In the genomic region with DNA sequence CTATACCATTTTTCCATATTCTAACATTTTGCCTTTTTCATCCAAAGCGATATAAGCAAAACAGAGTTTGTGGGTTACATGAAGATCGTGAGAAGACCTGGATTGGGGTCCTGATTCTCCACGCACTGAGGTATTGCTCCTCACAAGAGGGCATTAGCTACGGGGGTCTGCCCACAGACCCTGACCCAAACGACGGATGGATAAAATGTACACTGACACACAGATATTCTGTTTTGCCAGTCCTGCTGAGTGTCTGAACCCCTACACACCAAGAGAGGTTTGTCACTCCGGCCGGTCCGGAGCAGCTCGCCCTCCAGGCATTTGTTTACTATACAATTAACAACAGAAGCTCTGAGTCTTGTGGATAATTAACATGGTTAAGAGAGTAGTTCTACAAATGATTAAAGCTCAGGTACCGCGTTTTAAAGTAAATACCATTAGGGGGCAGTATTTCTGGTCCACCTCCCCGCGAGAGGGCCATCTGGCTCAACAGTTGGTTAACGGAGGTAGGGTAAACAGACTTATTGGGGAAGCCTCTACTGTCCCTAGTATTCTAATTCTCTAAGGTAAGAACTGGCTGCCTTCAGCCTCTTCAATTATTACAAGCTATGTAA, we compare ENCODE assay signal across 15 cellular contexts. TPM values are rescaled to one million over a fixed set of nuclear protein-coding genes. Genes with fewer than 3 reads are reported as not detected.
DNase-seq lines count a peak whose midpoint lies in the region; ATAC-seq and TF ChIP-seq lines count a peak whose summit lies in the region.
"Had no signal": no experiment of that assay in that cellular context is flagged by ENCODE, and none has a peak within 500 bp of the region (broad histone marks: within the 10 kb centered on the region; RNA-seq: fewer than 3 reads in every experiment).

No MANE protein-coding gene starts in this region.

- H3K9me3 Mint-ChIP-seq in endodermal cell = no peaks in the 10 kb centered on the region
- H3K9me3 Mint-ChIP-seq: dendritic cell treated with granulocyte-macrophage colony-stimulating factor and Interleukin-4, amounts not matched to agents 40 ng/mL and 50 ng/mL, for 4 days had no signal

- in situ Hi-C loops in transverse colon (cut with MboI; ENCODE audit: low pct_ligation_motif_present in 1 of 4, low pct_unique_long_range_greater_than_20kb in 1 of 4, low sequenced_read_pairs in 3 of 4) = loop anchor here in 3 of 4 donors (25.0 kb wide), 4 partner anchors 112 to 637 kb away; a partner anchor contains a TSS

- no peak for TF ChIP-seq POLR2A in transverse colon (IDR thresholded peaks at IDR 0.05)
- TF ChIP-seq POLR2A in suprapubic skin (IDR thresholded peaks at IDR 0.05) = no peak
- TF ChIP-seq POLR2A in sigmoid colon (IDR thresholded peaks at IDR 0.05) = no peak

- no peaks in the 10 kb centered on the region for H4K20me1 ChIP-seq in KMS-11 (ENCODE audit: insufficient read depth)

- TF ChIP-seq EP300 in transverse colon (IDR thresholded peaks at IDR 0.05; ENCODE audit: low read depth) = no peak
- TF ChIP-seq EP300 in suprapubic skin (IDR thresholded peaks at IDR 0.05) = no peak
- no peak for TF ChIP-seq EP300 in sigmoid colon (IDR thresholded peaks at IDR 0.05)

- H2AFZ ChIP-seq in KMS-11 (ENCODE audit: low read depth) = no peak overlapping the region

- no peaks in the 10 kb centered on the region for H3K79me2 ChIP-seq in KMS-11 (ENCODE audit: insufficient read depth, low read depth)

- H3K36me3 ChIP-seq in KMS-11 (ENCODE audit: insufficient read depth) (no peaks in the 10 kb centered on the region), endodermal cell (ENCODE audit: control insufficient read depth, insufficient read depth, low read length) (no peaks in the 10 kb centered on the region), transverse colon (no peaks in the 10 kb centered on the region), suprapubic skin (no peaks in the 10 kb centered on the region), sigmoid colon (no peaks in the 10 kb centered on the region)
- H3K36me3 ChIP-seq: thoracic aorta had no signal

- 60 to 81% methylated on average over 5 to 15 of the region's 15 CpGs for WGBS in endodermal cell (ENCODE audit: insufficient coverage in 1 of 2, insufficient read length in 1 of 2), 2 experiments
- 40 to 51% methylated on average over 10 to 15 of the region's 15 CpGs for WGBS in transverse colon (ENCODE audit: low coverage in 1 of 2), 2 donors
- WGBS in suprapubic skin = 70% methylated on average over 15 of the region's 15 CpGs
- WGBS in sigmoid colon, 2 donors = 35 to 58% methylated on average over 15 of the region's 15 CpGs

- intact Hi-C loops in transverse colon (cut with DNase I; ENCODE audit: low total_unique reads) (no loop called here), left ventricle myocardium superior (cut with micrococcal nuclease) (no loop called here), sigmoid colon (cut with DNase I) (no loop called here)

- H3K9ac ChIP-seq in KMS-11 (no peak overlapping the region), endodermal cell (ENCODE audit: extremely low read depth, low read length, poor library complexity, severe bottlenecking) (no peak overlapping the region)

- no peak for ATAC-seq in left ventricle myocardium superior
- ATAC-seq: left cardiac atrium had no signal

- H3K4me3 Mint-ChIP-seq in endodermal cell = no peak overlapping the region
- H3K4me3 Mint-ChIP-seq: dendritic cell treated with granulocyte-macrophage colony-stimulating factor and Interleukin-4, amounts not matched to agents 40 ng/mL and 50 ng/mL, for 4 days had no signal

- H3K9me3 ChIP-seq in endodermal cell (ENCODE audit: control insufficient read depth, low read length) (no peaks in the 10 kb centered on the region), transverse colon (no peaks in the 10 kb centered on the region), suprapubic skin (no peaks in the 10 kb centered on the region), sigmoid colon (no peaks in the 10 kb centered on the region)
- H3K9me3 ChIP-seq: thoracic aorta had no signal

- H3K27ac ChIP-seq in KMS-11 (no peak overlapping the region), endodermal cell (ENCODE audit: low read depth, low read length) (no peak overlapping the region), transverse colon (peak overlapping the region in 1 of 4 donors; percentile 41), suprapubic skin (no peak overlapping the region), sigmoid colon (no peak overlapping the region)
- H3K27ac ChIP-seq: skin epidermis, thoracic aorta had no signal

- no peaks in the 10 kb centered on the region for H3K27me3 ChIP-seq in KMS-11 (ENCODE audit: insufficient read depth, low read depth)
- H3K27me3 ChIP-seq in endodermal cell (ENCODE audit: control insufficient read depth, insufficient read depth, low read length, poor library complexity, severe bottlenecking) = no peaks in the 10 kb centered on the region
- no peaks in the 10 kb centered on the region for H3K27me3 ChIP-seq in transverse colon
- no peaks in the 10 kb centered on the region for H3K27me3 ChIP-seq in suprapubic skin
- no peaks in the 10 kb centered on the region for H3K27me3 ChIP-seq in sigmoid colon

- H3K4me1 ChIP-seq in KMS-11 (ENCODE audit: low read depth, poor library complexity, severe bottlenecking) = no peaks in the 10 kb centered on the region
- H3K4me1 ChIP-seq in endodermal cell (ENCODE audit: control insufficient read depth, insufficient read depth, low read length) = no peaks in the 10 kb centered on the region
- H3K4me1 ChIP-seq in transverse colon = peaks cover 0 to 23% (median 10%) of the 10 kb centered on the region in 4 donors
- H3K4me1 ChIP-seq in suprapubic skin = no peaks in the 10 kb centered on the region
- H3K4me1 ChIP-seq in sigmoid colon = no peaks in the 10 kb centered on the region

- H3K27me3 Mint-ChIP-seq in endodermal cell (ENCODE audit: insufficient read depth) = no peaks in the 10 kb centered on the region

- H3K4me3 ChIP-seq in KMS-11 (IDR thresholded peaks at IDR 0.05; ENCODE audit: insufficient read depth, low read depth, low read length) (no peak overlapping the region), endodermal cell (ENCODE audit: low read length) (no peak overlapping the region), transverse colon (no peak overlapping the region), suprapubic skin (no peak overlapping the region), sigmoid colon (no peak overlapping the region)
- H3K4me3 ChIP-seq: skin epidermis, thoracic aorta had no signal

- no peaks in the 10 kb centered on the region for H3K36me3 Mint-ChIP-seq in endodermal cell (ENCODE audit: low read depth)

- H3K4me2 ChIP-seq in KMS-11 = no peak overlapping the region

- DNase-seq in activated naive CD4-positive, alpha-beta T cell treated with Interleukin-2 at 50 U/mL for 16 hours = peak; percentile 5
- DNase-seq in activated naive CD4-positive, alpha-beta T cell (lab: John Stamatoyannopoulos, UW) = no peak
- DNase-seq in endodermal cell = peak; percentile 76
- no peak for DNase-seq in transverse colon
- no peak for DNase-seq in left ventricle myocardium superior
- no peak for DNase-seq in suprapubic skin (ENCODE audit: low spot score in 2 of 2)
- no peak for DNase-seq in sigmoid colon
- DNase-seq: DMS79, left cardiac atrium had no signal

- no peak overlapping the region for H3K27ac Mint-ChIP-seq in endodermal cell
- H3K27ac Mint-ChIP-seq: dendritic cell treated with granulocyte-macrophage colony-stimulating factor and Interleukin-4, amounts not matched to agents 40 ng/mL and 50 ng/mL, for 4 days had no signal

- H3K4me1 Mint-ChIP-seq in endodermal cell = peaks cover 19% of the 10 kb centered on the region

- 0 out of 2 replicates have a peak, but pooled peaks have one; percentile 19 for TF ChIP-seq CTCF in KMS-11 (conservative IDR thresholded peaks at IDR 0.05; ENCODE audit: low read depth, low read length)
- peak; percentile 76 for TF ChIP-seq CTCF in endodermal cell (conservative IDR thresholded peaks at IDR 0.05)
- TF ChIP-seq CTCF in transverse colon (IDR thresholded peaks at IDR 0.05) = peak in 4 of 5 experiments; percentile 22 to 47 (median 36)
- no peak for TF ChIP-seq CTCF in suprapubic skin (IDR thresholded peaks at IDR 0.05)
- TF ChIP-seq CTCF in sigmoid colon (IDR thresholded peaks at IDR 0.05) = no peak

RNA-seq across cellular contexts. Expression of a gene that starts 28.4 kb away (rescaled TPM):
- total RNA-seq in endodermal cell (not detected), transverse colon (not detected), left ventricle myocardium superior (not detected), suprapubic skin (1 to 10 TPM in 3 of 4 donors, not detected in 1; 2.3 to 9.8 (median 6.3) TPM), sigmoid colon (not detected)
- not detected for polyA plus RNA-seq in endodermal cell (2013, experiment 1 of 2)
- polyA plus RNA-seq in endodermal cell (2013, experiment 2 of 2) = not detected
- not detected for polyA plus RNA-seq in sigmoid colon
- total RNA-seq: activated CD8-positive, alpha-beta memory T cell treated with anti-CD3 and anti-CD28 coated beads for 36 hours; HT1080; left cardiac atrium; thoracic aorta had no signal

RNA-seq across cellular contexts. Expression of a gene that starts 39.5 kb away (rescaled TPM):
- total RNA-seq in endodermal cell (not detected), transverse colon (10 to 100 TPM in 1 of 4 donors, 1 to 10 TPM in 2, not detected in 1; 4.5 to 70.7 (median 9.3) TPM), left ventricle myocardium superior (not detected), suprapubic skin (1 to 10 TPM in 2 of 4 donors, not detected in 2; 2.0 to 4.2 TPM), sigmoid colon (10 to 100 TPM in 1 of 4 donors, 1 to 10 TPM in 1, not detected in 2; 6.4 to 11.4 TPM)
- not detected for polyA plus RNA-seq in endodermal cell (2013, experiment 1 of 2)
- polyA plus RNA-seq in endodermal cell (2013, experiment 2 of 2) = not detected
- 100 to 1,000 TPM in 1 of 3 donors, 10 to 100 TPM in 2; 15.6 to 255 (median 61.3) TPM for polyA plus RNA-seq in sigmoid colon
- total RNA-seq: left cardiac atrium had no signal

RNA-seq across cellular contexts. Expression of a gene that starts 46.0 kb away (rescaled TPM):
- total RNA-seq in endodermal cell = not detected
- not detected for polyA plus RNA-seq in endodermal cell (2013, experiment 1 of 2)
- polyA plus RNA-seq in endodermal cell (2013, experiment 2 of 2) = not detected
- total RNA-seq in transverse colon = not detected
- not detected for total RNA-seq in left ventricle myocardium superior
- total RNA-seq in suprapubic skin = not detected
- not detected for total RNA-seq in sigmoid colon
- polyA plus RNA-seq in sigmoid colon = not detected
- total RNA-seq: activated CD8-positive, alpha-beta memory T cell treated with anti-CD3 and anti-CD28 coated beads for 36 hours; HT1080; left cardiac atrium; thoracic aorta had no signal

RNA-seq across cellular contexts. Expression of a gene that starts 49.6 kb away (rescaled TPM):
- total RNA-seq in endodermal cell = not detected
- polyA plus RNA-seq in endodermal cell (2013, experiment 1 of 2) = not detected
- not detected for polyA plus RNA-seq in endodermal cell (2013, experiment 2 of 2)
- total RNA-seq in transverse colon = not detected
- not detected for total RNA-seq in left ventricle myocardium superior
- total RNA-seq in suprapubic skin = not detected
- total RNA-seq in sigmoid colon = not detected
- polyA plus RNA-seq in sigmoid colon = not detected
- total RNA-seq: activated CD8-positive, alpha-beta memory T cell treated with anti-CD3 and anti-CD28 coated beads for 36 hours; HT1080; left cardiac atrium; thoracic aorta had no signal

RNA-seq across cellular contexts. Expression of a gene that starts 56.3 kb away (rescaled TPM):
- 1 to 10 TPM in 1 of 2 donors, under 1 TPM in 1; 0.68 to 1.1 TPM for total RNA-seq in endodermal cell
- polyA plus RNA-seq in endodermal cell (2013, experiment 1 of 2) = 1.5 TPM
- 0.41 TPM for polyA plus RNA-seq in endodermal cell (2013, experiment 2 of 2)
- total RNA-seq in transverse colon = 10 to 100 TPM in 1 of 4 donors, 1 to 10 TPM in 3; 4.2 to 24.9 (median 7.3) TPM
- 1.2 TPM for total RNA-seq in left ventricle myocardium superior
- 10 to 100 TPM in 1 of 4 donors, 1 to 10 TPM in 3; 5.1 to 14.5 (median 7.4) TPM for total RNA-seq in suprapubic skin
- total RNA-seq in sigmoid colon = 1 to 10 TPM in 3 of 4 donors, under 1 TPM in 1; 0.95 to 8.2 (median 1.5) TPM
- 1 to 10 TPM in 2 of 3 donors, under 1 TPM in 1; 0.69 to 4.6 (median 1.2) TPM for polyA plus RNA-seq in sigmoid colon
- total RNA-seq: activated CD8-positive, alpha-beta memory T cell treated with anti-CD3 and anti-CD28 coated beads for 36 hours; HT1080 had no signal

Comparison
In these comparisons a context has a peak if more than half of its experiments do, and no peak if none do; other contexts are left out.
1. DNase-seq: peak in activated naive CD4-positive, alpha-beta T cell treated with Interleukin-2 at 50 U/mL for 16 hours (single experiment) and endodermal cell (single experiment); none in activated naive CD4-positive, alpha-beta T cell (0 of 4), transverse colon (single experiment), left ventricle myocardium superior (single experiment), suprapubic skin (0 of 2) and sigmoid colon (single experiment).
2. CTCF ChIP-seq: peak in KMS-11 (single experiment), endodermal cell (single experiment) and transverse colon (4 of 5); none in suprapubic skin (0 of 2) and sigmoid colon (0 of 4).